ENCODE assay signal across 8 cellular contexts in genomic region chr1:167442142-167442848, GRCh38.
DNase-seq lines count a peak whose midpoint lies in the region; ATAC-seq and TF ChIP-seq lines count a peak whose summit lies in the region.

No MANE protein-coding gene starts in this region.

- H3K27me3 Mint-ChIP-seq in activated naive CD4-positive, alpha-beta T cell treated with anti-CD3 and anti-CD28 coated beads for 36 hours (ENCODE audit: low read depth) = no peaks in the 10 kb centered on the region

- CTCF ChIA-PET in activated naive CD4-positive, alpha-beta T cell treated with anti-CD3 and anti-CD28 coated beads for 36 hours (lab: Charles Lee) = interaction anchor here (0.6 to 5.5 kb wide), 20 partner anchors 9 to 221 kb away, joined by 3 to 61 read pairs (median 4); partner anchors contain the start of gene POU2F1

- peak overlapping the region; percentile 79 for H3K27ac Mint-ChIP-seq in activated naive CD4-positive, alpha-beta T cell treated with anti-CD3 and anti-CD28 coated beads for 36 hours

- no peak overlapping the region for H3K4me3 Mint-ChIP-seq in activated naive CD4-positive, alpha-beta T cell treated with anti-CD3 and anti-CD28 coated beads for 36 hours

- TF ChIP-seq CTCF in MM.1S (IDR thresholded peaks at IDR 0.05; ENCODE audit: low read length) (peak; percentile 99), upper lobe of right lung (IDR thresholded peaks at IDR 0.05) (peak; percentile 92)

- DNase-seq in GM03348 (ENCODE audit: low spot score) (peak; percentile 92), HCEC 1CT (peak; percentile 62), MM.1S (peak; percentile 93), glomerular visceral epithelial cell (ENCODE audit: extremely low spot score) (peak; percentile 77), posterior cingulate gyrus (peak; percentile 43 to 96 (median 81)), upper lobe of right lung (peak; percentile 93)
- peak; percentile 93 for DNase-seq in activated naive CD4-positive, alpha-beta T cell treated with anti-CD3 and anti-CD28 coated beads for 36 hours

- H4K20me1 ChIP-seq in MM.1S (ENCODE audit: insufficient read depth, low read length) = no peaks in the 10 kb centered on the region

- H3K27ac ChIP-seq in MM.1S (ENCODE audit: low read length) (no peak overlapping the region), upper lobe of right lung (no peak overlapping the region)

- peaks cover 6% of the 10 kb centered on the region for H3K4me1 ChIP-seq in MM.1S (ENCODE audit: low read length)
- peaks cover 16% of the 10 kb centered on the region for H3K4me1 ChIP-seq in upper lobe of right lung

- H3K79me2 ChIP-seq in MM.1S (ENCODE audit: low read length) = no peaks in the 10 kb centered on the region

- peaks cover 16% of the 10 kb centered on the region for H3K36me3 Mint-ChIP-seq in activated naive CD4-positive, alpha-beta T cell treated with anti-CD3 and anti-CD28 coated beads for 36 hours (ENCODE audit: low read depth)

- H3K4me1 Mint-ChIP-seq in activated naive CD4-positive, alpha-beta T cell treated with anti-CD3 and anti-CD28 coated beads for 36 hours (ENCODE audit: low read depth) = peaks cover 74% of the 10 kb centered on the region

- H3K4me3 ChIP-seq in MM.1S (ENCODE audit: low read length) (no peak overlapping the region), upper lobe of right lung (no peak overlapping the region)

- no peaks in the 10 kb centered on the region; the same call in 1 of the 2 replicates for H3F3A ChIP-seq in MM.1S (ENCODE audit: insufficient read depth, low read length)

- H3K9ac ChIP-seq in MM.1S (ENCODE audit: low read length) = no peak overlapping the region

- H3K9me3 ChIP-seq in MM.1S (replicated peaks; ENCODE audit: insufficient read depth, low read length) (no peaks in the 10 kb centered on the region), upper lobe of right lung (no peaks in the 10 kb centered on the region)

- no peaks in the 10 kb centered on the region for H3K9me2 ChIP-seq in MM.1S (replicated peaks; ENCODE audit: insufficient read depth, low read length)

- no peak overlapping the region for H2AFZ ChIP-seq in MM.1S (ENCODE audit: low read length)

- H3K36me3 ChIP-seq in MM.1S (replicated peaks; ENCODE audit: insufficient read depth, low read length) (no peaks in the 10 kb centered on the region), upper lobe of right lung (no peaks in the 10 kb centered on the region)

- H3K4me2 ChIP-seq in MM.1S (ENCODE audit: low read depth, low read length) = no peak overlapping the region

- intact Hi-C loops in activated naive CD4-positive, alpha-beta T cell treated with anti-CD3 and anti-CD28 coated beads for 36 hours (cut with micrococcal nuclease) = loop anchor here (1.0 kb wide), 5 partner anchors 41 to 376 kb away; no protein-coding TSS in a partner anchor
- intact Hi-C loops in posterior cingulate gyrus (cut with DNase I) (loop anchor here (1.0 to 10.0 kb wide), 5 partner anchors 90 to 537 kb away; partner anchors contain the start of gene POU2F1), upper lobe of right lung (cut with DNase I) (loop anchor here (10.0 kb wide), 1 partner anchor 377 kb away; no protein-coding TSS in a partner anchor)

- ATAC-seq in SK-N-SH treated with all-trans-retinoic acid at 6 μM for 48 hours = peak; percentile 97
- peak; percentile 96 for ATAC-seq in upper lobe of right lung

- H3K9me3 Mint-ChIP-seq in activated naive CD4-positive, alpha-beta T cell treated with anti-CD3 and anti-CD28 coated beads for 36 hours = no peaks in the 10 kb centered on the region

- H3K27me3 ChIP-seq in MM.1S (replicated peaks; ENCODE audit: insufficient read depth, low read length) (0 out of 2 replicates have a peak, but pooled peaks cover 3% of the 10 kb centered on the region), upper lobe of right lung (peaks cover 8% of the 10 kb centered on the region)

TF ChIP-seq in SK-N-SH treated with all-trans-retinoic acid at 6 μM for 48 hours, 23 proteins besides CTCF, POLR2A, EP300 and RAD21:
- TF ChIP-seq TSHZ2 (CRISPR knock-in tag; IDR thresholded peaks at IDR 0.05) = no peak
- TF ChIP-seq RARB (CRISPR knock-in tag; IDR thresholded peaks at IDR 0.05) = no peak
- no peak for TF ChIP-seq POU6F1 (CRISPR knock-in tag; IDR thresholded peaks at IDR 0.05; ENCODE audit: borderline replicate concordance, low read depth)
TF ChIP-seq in SK-N-SH treated with all-trans-retinoic acid at 6 μM for 48 hours: peak in this region for 0.
